In the genomic region with DNA sequence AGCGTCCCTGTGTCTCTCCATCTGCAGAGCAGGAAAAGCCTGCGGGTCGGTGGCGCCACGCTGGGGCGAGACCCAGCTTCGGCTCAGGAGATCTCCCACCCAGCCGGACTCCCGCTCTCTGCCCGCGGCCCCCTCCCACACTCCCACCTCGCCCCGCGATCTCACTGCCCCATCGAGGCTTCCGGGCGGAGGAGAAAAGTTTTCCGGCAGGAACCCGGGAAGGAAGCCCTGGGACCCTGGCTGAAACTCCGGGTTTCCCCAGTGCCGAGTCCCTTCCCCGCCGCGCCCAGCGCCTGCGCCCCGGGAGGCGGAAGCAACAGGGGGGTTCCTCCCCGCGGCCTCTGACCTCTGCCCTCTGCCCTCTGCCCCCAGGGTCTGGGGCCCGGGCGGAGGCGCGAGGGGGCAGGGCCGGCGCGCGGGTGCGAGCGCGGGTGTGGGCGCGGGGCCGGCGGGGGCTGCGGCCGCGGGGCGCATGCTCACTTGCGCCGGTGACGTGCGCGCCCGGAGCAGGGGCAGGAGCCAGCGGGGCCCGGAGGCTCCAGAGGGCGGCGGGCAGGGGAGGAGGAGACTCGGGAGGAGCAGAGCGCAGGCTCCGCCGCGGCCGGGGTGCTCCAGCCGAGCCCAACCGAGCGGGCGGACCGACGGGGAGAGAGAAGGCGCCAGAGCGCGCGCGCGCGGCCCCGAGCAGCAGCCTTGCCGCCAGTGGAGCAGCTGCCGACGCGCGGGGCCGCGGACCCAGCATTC, we compare ENCODE assay signal across 8 cellular contexts. TPM values are rescaled to one million over a fixed set of nuclear protein-coding genes. Genes with fewer than 3 reads are reported as not detected.
DNase-seq lines count a peak whose midpoint lies in the region; ATAC-seq lines count a peak whose summit lies in the region.

A gene (plus strand): TSS at position 541 of the 744 bp plus-strand sequence. CDS start 379 bp downstream, outside the sequence.

- no peak within 1 kb of the TSS for H3K27ac ChIP-seq in Karpas-422 (ENCODE audit: low read length)
- H3K27ac ChIP-seq in neuronal stem cell (replicated peaks; ENCODE audit: low read length): peak within 1 kb of the TSS; percentile 83

- H3K23ac ChIP-seq in neuronal stem cell (ENCODE audit: low read depth, low read length, poor library complexity): peak within 1 kb of the TSS; percentile 77

- H3K4me1 ChIP-seq in Karpas-422 (ENCODE audit: low read length) (peaks cover 18% of the 10 kb centered on the region), neuronal stem cell (ENCODE audit: control insufficient read depth in 2 of 2, insufficient read depth in 1 of 2, low read depth in 1 of 2, low read length in 2 of 2) (peaks cover 10 to 29% of the 10 kb centered on the region in 2 donors)

- H3K36me3 ChIP-seq in Karpas-422 (ENCODE audit: insufficient read depth, low read length) (no peaks in the 10 kb centered on the region), neuronal stem cell (replicated peaks in 1 of 2; ENCODE audit: control insufficient read depth in 2 of 2, insufficient read depth in 2 of 2, low read length in 2 of 2) (no peaks in the 10 kb centered on the region)

- peak within 1 kb of the TSS; percentile 57 for H4K8ac ChIP-seq in neuronal stem cell (ENCODE audit: low read depth, low read length)

- H3K9ac ChIP-seq in Karpas-422 (ENCODE audit: low read length): peak within 1 kb of the TSS; percentile 47
- peak within 1 kb of the TSS; percentile 93 for H3K9ac ChIP-seq in neuronal stem cell (ENCODE audit: low read depth, low read length, poor library complexity)

- H3K9me2 ChIP-seq in Karpas-422 (replicated peaks; ENCODE audit: insufficient read depth, low read length): no peaks in the 10 kb centered on the region

- H2BK12ac ChIP-seq in neuronal stem cell (ENCODE audit: low read length): no peak within 1 kb of the TSS

- H2BK120ac ChIP-seq in neuronal stem cell (ENCODE audit: low read depth, low read length): peak within 1 kb of the TSS; percentile 77

- no peaks in the 10 kb centered on the region for H3K79me2 ChIP-seq in Karpas-422 (ENCODE audit: low read length)

- H3K18ac ChIP-seq in neuronal stem cell (ENCODE audit: low read length): peak within 1 kb of the TSS; percentile 94

- no peaks in the 10 kb centered on the region for H4K20me1 ChIP-seq in Karpas-422 (ENCODE audit: insufficient read depth, low read depth, low read length)

- DNase-seq in ELF-1 (ENCODE audit: low read depth, low spot score) (peak; percentile 90), Karpas-422 (peak; percentile 63), SK-MEL-5 (ENCODE audit: low read depth, low spot score) (peak; percentile 86), foreskin melanocyte (peak; percentile 68), neuronal stem cell (ENCODE audit: low spot score) (peak; percentile 82), stromal cell of bone marrow (ENCODE audit: low read depth) (peak; percentile 86)
- DNase-seq in activated naive CD4-positive, alpha-beta T cell treated with Interleukin-2 at 50 U/mL for 16 hours: peak; percentile 84

- peak within 1 kb of the TSS; percentile 12 for H3K4ac ChIP-seq in neuronal stem cell (ENCODE audit: low read length)

- peak within 1 kb of the TSS; percentile 41 for H2BK15ac ChIP-seq in neuronal stem cell (ENCODE audit: low read length)

- H2AFZ ChIP-seq in Karpas-422 (ENCODE audit: low read length) (peak within 1 kb of the TSS; percentile 74; the same call in 1 of the 2 replicates), neuronal stem cell (ENCODE audit: low read length) (peak within 1 kb of the TSS; percentile 91)

- H2BK5ac ChIP-seq in neuronal stem cell (ENCODE audit: low read length): peak within 1 kb of the TSS; percentile 91

- peak within 1 kb of the TSS; percentile 49 for H3K14ac ChIP-seq in neuronal stem cell (ENCODE audit: low read length)

- H3K4me2 ChIP-seq in Karpas-422 (ENCODE audit: low read depth, low read length, poor library complexity, severe bottlenecking): peak within 1 kb of the TSS; percentile 71
- peak within 1 kb of the TSS; percentile 82 for H3K4me2 ChIP-seq in neuronal stem cell (ENCODE audit: insufficient read depth, low read length, poor library complexity, severe bottlenecking)

- H2AK5ac ChIP-seq in neuronal stem cell (ENCODE audit: low read depth, low read length): peak within 1 kb of the TSS; percentile 73

- WGBS in neuronal stem cell (ENCODE audit: extremely low coverage in 2 of 2, insufficient read length in 2 of 2, insufficient replicate concordance in 1 of 2), 2 donors: no CpG with 5 or more reads among the region's 86 CpGs

- H3K79me1 ChIP-seq in neuronal stem cell (ENCODE audit: low read depth, low read length): peaks cover 5% of the 10 kb centered on the region

- H3K4me3 ChIP-seq in Karpas-422 (ENCODE audit: low read length): peak within 1 kb of the TSS; percentile 58
- H3K4me3 ChIP-seq in neuronal stem cell (ENCODE audit: low read length in 2 of 2): peak within 1 kb of the TSS; percentile 59 to 96

- H4K91ac ChIP-seq in neuronal stem cell (ENCODE audit: low read depth, low read length, poor library complexity): peak within 1 kb of the TSS; percentile 68

- H3K9me3 ChIP-seq in Karpas-422 (ENCODE audit: low read length) (no peaks in the 10 kb centered on the region), neuronal stem cell (replicated peaks in 1 of 2; ENCODE audit: control insufficient read depth in 2 of 2, insufficient read depth in 1 of 2, low read depth in 1 of 2, low read length in 2 of 2) (peaks cover 2 to 3% of the 10 kb centered on the region in 2 donors)

- in situ Hi-C loops in SK-MEL-5 (cut with HindIII; ENCODE audit: low pct_unique_long_range_greater_than_20kb, low sequenced_read_pairs): no loop called here

- peak; percentile 71 for ATAC-seq in GM21825 (IDR thresholded peaks at IDR 0.05; ENCODE audit: unreplicated experiment)

- H3K27me3 ChIP-seq in Karpas-422 (ENCODE audit: low read length): no peaks in the 10 kb centered on the region
- peaks cover 0 to 26% (median 0%) of the 10 kb centered on the region in 3 experiments for H3K27me3 ChIP-seq in neuronal stem cell (ENCODE audit: control insufficient read depth in 3 of 3, insufficient read depth in 3 of 3, low read depth in 1 of 3, low read length in 3 of 3)

RNA-seq across cellular contexts. Expression of the gene that starts here (rescaled TPM):
- total RNA-seq in Karpas-422 (2014; rRNA removed; shearing (Covaris generic); ENCODE audit: low replicate concordance): 0.11 and 0.83 TPM in 2 replicates
- total RNA-seq in SK-MEL-5 (2014; rRNA removed; shearing (Covaris generic)): 14.4 and 14.9 TPM in 2 replicates
- polyA plus RNA-seq in SK-MEL-5 (2015; cell fraction: cytosol; rRNA removed): 67.8 and 104 TPM in 2 replicates
- 111 and 156 TPM in 2 replicates for polyA plus RNA-seq in SK-MEL-5 (2015; cell fraction: nucleus; rRNA removed)
- polyA plus RNA-seq in neuronal stem cell (2013, experiment 1 of 2): 22.9 TPM
- 23.4 TPM for polyA plus RNA-seq in neuronal stem cell (2013, experiment 2 of 2)

Comparison
In these comparisons a context has a peak if more than half of its experiments do, and no peak if none do; other contexts are left out.
1. Peak in DNase-seq, H3K4me3 ChIP-seq, H3K9ac ChIP-seq and H3K4me2 ChIP-seq in Karpas-422; RNA of the gene not detected or under 1 TPM.